In genomic region chr20:63574829-63575720, GRCh38 we compare ENCODE assay signal across 9 cellular contexts. TPM values are rescaled to one million over a fixed set of nuclear protein-coding genes. Genes with fewer than 3 reads are reported as not detected.
DNase-seq lines count a peak whose midpoint lies in the region; ATAC-seq and TF ChIP-seq lines count a peak whose summit lies in the region.
"Had no signal": no experiment of that assay in that cellular context is flagged by ENCODE, and none has a peak within 500 bp of the region (broad histone marks: within the 10 kb centered on the region; RNA-seq: fewer than 3 reads in every experiment).

No MANE protein-coding gene starts in this region.

- peaks cover under 1 to 4% (median 3%) of the 10 kb centered on the region in 3 donors for H3K4me1 Mint-ChIP-seq in CD8-positive, alpha-beta memory T cell
- peaks cover 11% of the 10 kb centered on the region for H3K4me1 Mint-ChIP-seq in dendritic cell treated with granulocyte-macrophage colony-stimulating factor and Interleukin-4, amounts not matched to agents 40 ng/mL and 50 ng/mL, for 4 days (ENCODE audit: low read depth)

- H3K4me2 ChIP-seq in Loucy (ENCODE audit: low read depth, low read length, poor library complexity, severe bottlenecking): peak overlapping the region; percentile 89
- peak overlapping the region; percentile 75 for H3K4me2 ChIP-seq in osteoblast (ENCODE audit: insufficient read depth, low read length)

- no peak for DNase-seq in CD8-positive, alpha-beta memory T cell
- DNase-seq in osteoblast (ENCODE audit: insufficient read length, low spot score, missing footprints) (peak; percentile 95), DMS79 treated with DMSO at 0.1 percent for 48 hours (lab: John Stamatoyannopoulos, UW) (no peak), activated gamma-delta T cell treated with Interleukin-2 at 50 U/mL for 16 hours (no peak)
- DNase-seq in stimulated activated CD4-positive, alpha-beta T cell treated with anti-CD3 and anti-CD28 coated beads, Interleukin-4, amount 100 ng/mL, for 1 hour: no peak

- H3K4me1 ChIP-seq in CD8-positive, alpha-beta memory T cell (ENCODE audit: insufficient read depth, low read length): peaks cover 16% of the 10 kb centered on the region
- H3K4me1 ChIP-seq in Loucy (ENCODE audit: insufficient read depth, low read length, poor library complexity, severe bottlenecking) (peaks cover 16% of the 10 kb centered on the region), osteoblast (ENCODE audit: insufficient read depth, low read length) (peaks cover 20% of the 10 kb centered on the region)

- no peaks in the 10 kb centered on the region for H3K9me3 Mint-ChIP-seq in CD8-positive, alpha-beta memory T cell
- H3K9me3 Mint-ChIP-seq in dendritic cell treated with granulocyte-macrophage colony-stimulating factor and Interleukin-4, amounts not matched to agents 40 ng/mL and 50 ng/mL, for 4 days: no peaks in the 10 kb centered on the region

- H3K9ac ChIP-seq in Loucy (ENCODE audit: low read depth, low read length, poor library complexity, severe bottlenecking): peak overlapping the region; percentile 67

- H4K20me1 ChIP-seq in Loucy (ENCODE audit: insufficient read depth, low read length, poor library complexity, severe bottlenecking): no peaks in the 10 kb centered on the region
- no peaks in the 10 kb centered on the region for H4K20me1 ChIP-seq in osteoblast (ENCODE audit: insufficient read depth, low read length)

- CTCF ChIA-PET in CD8-positive, alpha-beta memory T cell (lab: Charles Lee): interaction anchor here (1.9 to 4.0 kb wide), 2 partner anchors 36 to 67 kb away, joined by 10 to 20 read pairs; partner anchors contain the start of gene PTK6

- H3K27me3 ChIP-seq in CD8-positive, alpha-beta memory T cell (ENCODE audit: insufficient read depth, low read length, poor library complexity, severe bottlenecking): no peaks in the 10 kb centered on the region
- H3K27me3 ChIP-seq in Loucy (ENCODE audit: insufficient read depth, low read length, poor library complexity, severe bottlenecking) (no peaks in the 10 kb centered on the region), osteoblast (ENCODE audit: insufficient read depth, low read length) (peaks cover 3% of the 10 kb centered on the region)

- no peaks in the 10 kb centered on the region for H3K79me2 ChIP-seq in Loucy (ENCODE audit: insufficient read depth, low read length)
- H3K79me2 ChIP-seq in osteoblast (ENCODE audit: insufficient read depth, low read length): peaks cover 6% of the 10 kb centered on the region

- H3K36me3 Mint-ChIP-seq in CD8-positive, alpha-beta memory T cell: no peaks in the 10 kb centered on the region
- peaks cover 8% of the 10 kb centered on the region for H3K36me3 Mint-ChIP-seq in dendritic cell treated with granulocyte-macrophage colony-stimulating factor and Interleukin-4, amounts not matched to agents 40 ng/mL and 50 ng/mL, for 4 days (ENCODE audit: low read depth)

- H3K27ac Mint-ChIP-seq in CD8-positive, alpha-beta memory T cell: peak overlapping the region in 4 of 8 donors; percentile 29 to 72 (median 63)
- peak overlapping the region; percentile 85 for H3K27ac Mint-ChIP-seq in dendritic cell treated with granulocyte-macrophage colony-stimulating factor and Interleukin-4, amounts not matched to agents 40 ng/mL and 50 ng/mL, for 4 days

- no peaks in the 10 kb centered on the region for H3F3A ChIP-seq in Loucy (ENCODE audit: low read depth)

- no peaks in the 10 kb centered on the region for H3K36me3 ChIP-seq in CD8-positive, alpha-beta memory T cell (ENCODE audit: insufficient read depth, low read length)
- no peaks in the 10 kb centered on the region for H3K36me3 ChIP-seq in Loucy (ENCODE audit: insufficient read depth, low read length)
- no peaks in the 10 kb centered on the region for H3K36me3 ChIP-seq in osteoblast (ENCODE audit: insufficient read depth, low read length)

- H3K4me3 ChIP-seq in CD8-positive, alpha-beta memory T cell (ENCODE audit: low read length): no peak overlapping the region
- H3K4me3 ChIP-seq in Loucy (ENCODE audit: low read length, poor library complexity, severe bottlenecking) (peak overlapping the region; percentile 72), osteoblast (ENCODE audit: insufficient read depth, low read length) (no peak overlapping the region)

- peak overlapping the region; percentile 32 to 84 (median 66) for H3K4me3 Mint-ChIP-seq in CD8-positive, alpha-beta memory T cell
- no peak overlapping the region for H3K4me3 Mint-ChIP-seq in dendritic cell treated with granulocyte-macrophage colony-stimulating factor and Interleukin-4, amounts not matched to agents 40 ng/mL and 50 ng/mL, for 4 days

- H3K9me2 ChIP-seq in Loucy (replicated peaks; ENCODE audit: low read depth, low read length): no peaks in the 10 kb centered on the region

- intact Hi-C loops in dendritic cell treated with granulocyte-macrophage colony-stimulating factor and Interleukin-4, amounts not matched to agents 40 ng/mL and 50 ng/mL, for 4 days (cut with micrococcal nuclease): no loop called here

- TF ChIP-seq CTCF in Loucy (conservative IDR thresholded peaks at IDR 0.05; ENCODE audit: low read length) (no peak), osteoblast (IDR thresholded peaks at IDR 0.05; ENCODE audit: extremely low read depth, low read depth, low read length) (no peak)

- no peaks in the 10 kb centered on the region for H3K9me3 ChIP-seq in CD8-positive, alpha-beta memory T cell (ENCODE audit: low read length)
- no peaks in the 10 kb centered on the region for H3K9me3 ChIP-seq in Loucy (ENCODE audit: insufficient read depth, low read depth, low read length)
- no peaks in the 10 kb centered on the region for H3K9me3 ChIP-seq in osteoblast (ENCODE audit: low read depth, low read length)

- no peak overlapping the region for H3K27ac ChIP-seq in CD8-positive, alpha-beta memory T cell (ENCODE audit: low read depth, low read length)
- no peak overlapping the region for H3K27ac ChIP-seq in osteoblast (ENCODE audit: low read depth, low read length)

- no peak for ATAC-seq in HG03039 (IDR thresholded peaks at IDR 0.05; ENCODE audit: unreplicated experiment)

- POLR2A ChIA-PET in CD8-positive, alpha-beta memory T cell (lab: Charles Lee): interaction anchor here (0.6 to 1.9 kb wide), 2 partner anchors 54 to 149 kb away, joined by 3 to 7 read pairs; partner anchors contain the start of gene PPDPF

- H3K27me3 Mint-ChIP-seq in CD8-positive, alpha-beta memory T cell: peaks cover 0 to 4% of the 10 kb centered on the region in 2 donors
- H3K27me3 Mint-ChIP-seq in dendritic cell treated with granulocyte-macrophage colony-stimulating factor and Interleukin-4, amounts not matched to agents 40 ng/mL and 50 ng/mL, for 4 days: peaks cover 72% of the 10 kb centered on the region

- no peak overlapping the region; the same call in 1 of the 2 replicates for H2AFZ ChIP-seq in Loucy (ENCODE audit: low read length)
- peak overlapping the region; percentile 85 for H2AFZ ChIP-seq in osteoblast (ENCODE audit: low read length)

RNA-seq across cellular contexts. Expression of gene HELZ2, which starts 1.0 kb away (rescaled TPM):
- total RNA-seq in CD8-positive, alpha-beta memory T cell: 1 to 10 TPM; 7.4 to 8.7 TPM
- polyA plus RNA-seq in CD8-positive, alpha-beta memory T cell: 9.8 TPM
- 23.3 and 27.5 TPM in 2 replicates for total RNA-seq in osteoblast

RNA-seq across cellular contexts. Expression of gene FNDC11, which starts 21.1 kb away (rescaled TPM):
- under 1 TPM; 0.13 to 0.26 TPM for total RNA-seq in CD8-positive, alpha-beta memory T cell
- not detected for polyA plus RNA-seq in CD8-positive, alpha-beta memory T cell
- under 0.01 TPM in 1 of 2 replicates, not detected in the other for total RNA-seq in osteoblast
- total RNA-seq: SK-MEL-5 had no signal

RNA-seq across cellular contexts. Expression of gene SRMS, which starts 27.5 kb away (rescaled TPM):
- total RNA-seq in CD8-positive, alpha-beta memory T cell: not detected
- polyA plus RNA-seq in CD8-positive, alpha-beta memory T cell: not detected
- not detected in 2 replicates for total RNA-seq in osteoblast
- total RNA-seq: SK-MEL-5 had no signal

RNA-seq across cellular contexts. Expression of gene PTK6, which starts 37.9 kb away (rescaled TPM):
- total RNA-seq in CD8-positive, alpha-beta memory T cell: under 1 TPM; 0.18 to 0.31 TPM
- polyA plus RNA-seq in CD8-positive, alpha-beta memory T cell: 0.16 TPM
- under 0.01 TPM in 1 of 2 replicates, not detected in the other for total RNA-seq in osteoblast
- total RNA-seq: SK-MEL-5 had no signal

RNA-seq across cellular contexts. Expression of gene GMEB2, which starts 51.8 kb away (rescaled TPM):
- total RNA-seq in CD8-positive, alpha-beta memory T cell: 10 to 100 TPM; 14.3 to 15.5 TPM
- polyA plus RNA-seq in CD8-positive, alpha-beta memory T cell: 14.8 TPM
- 7.4 and 9.4 TPM in 2 replicates for total RNA-seq in osteoblast
